Comparison of ENCODE assay signal across 20 cellular contexts in genomic region chr1:66599899-66600737, GRCh38.
"Had no signal": no experiment of that assay in that cellular context is flagged by ENCODE, and none has a peak within 500 bp of the region (broad histone marks: within the 10 kb centered on the region; RNA-seq: fewer than 3 reads in every experiment).

No MANE protein-coding gene starts in this region.

- ATAC-seq: activated T-cell treated with anti-CD3 and anti-CD28 coated beads, Interleukin-2, amount 50 U/mL, for 4 hours; foreskin keratinocyte; lower lobe of right lung; T-helper 17 cell had no signal

- H2AFZ ChIP-seq: parathyroid adenoma had no signal

- H3K36me3 ChIP-seq: colonic mucosa, esophagus squamous epithelium, lower lobe of right lung, suprapubic skin, upper lobe of left lung, WERI-Rb-1 had no signal

- DNase-seq: activated CD4-positive, alpha-beta memory T cell treated with anti-CD3 and anti-CD28 coated beads, Interleukin-2, amount 10 ng/mL, durations not matched to agents 7 days and 5 days; activated effector memory CD4-positive, alpha-beta T cell treated with Interleukin-2 at 50 U/mL for 16 hours; activated naive CD4-positive, alpha-beta T cell treated with anti-CD3 and anti-CD28 coated beads, Interleukin-2, amount 50 U/mL, for 16 hours; activated T-cell treated with anti-CD3 and anti-CD28 coated beads, Interleukin-2, amount 50 U/mL, for 4 hours; colonic mucosa; esophagus squamous epithelium; foreskin keratinocyte; immature natural killer cell; lower lobe of right lung; retina; stimulated activated CD4-positive, alpha-beta T cell treated with anti-CD3 and anti-CD28 coated beads, Interleukin-4, amount 100 ng/mL, for 4 hours; stimulated activated CD8-positive, alpha-beta memory T cell treated with anti-CD3 and anti-CD28 coated beads, Interleukin-4, amount 100 ng/mL, for 48 hours; stimulated activated naive CD4-positive, alpha-beta T cell treated with Interleukin-2 at 50 U/mL for 16 hours; T-helper 17 cell; WERI-Rb-1 had no signal

- H3K27me3 ChIP-seq: colonic mucosa, esophagus squamous epithelium, foreskin keratinocyte, heart left ventricle, suprapubic skin, upper lobe of left lung had no signal

- H3K27ac ChIP-seq: colonic mucosa, esophagus squamous epithelium, foreskin keratinocyte, lower lobe of right lung, parathyroid adenoma, skin epidermis, suprapubic skin, upper lobe of left lung, WERI-Rb-1 had no signal

- H3K4me1 ChIP-seq: colonic mucosa, esophagus squamous epithelium, foreskin keratinocyte, lower lobe of right lung, parathyroid adenoma, suprapubic skin, upper lobe of left lung had no signal

- H3K9me3 ChIP-seq: colonic mucosa, esophagus squamous epithelium, lower lobe of right lung, suprapubic skin had no signal

- H3K9ac ChIP-seq: parathyroid adenoma had no signal

- H3K79me2 ChIP-seq: parathyroid adenoma had no signal

- H3K4me3 ChIP-seq: colonic mucosa, esophagus squamous epithelium, heart left ventricle, lower lobe of right lung, skin epidermis, suprapubic skin, upper lobe of left lung had no signal
